8 cellular contexts compared by ENCODE assay signal in genomic region chr6:36874016-36874442, GRCh38. TPM values are rescaled to one million over a fixed set of nuclear protein-coding genes. Genes with fewer than 3 reads are reported as not detected.
A peak's percentile ranks its signal among the peaks of the same experiment; 100 is the strongest.
DNase-seq lines count a peak whose midpoint lies in the region; ATAC-seq, FAIRE-seq and TF ChIP-seq lines count a peak whose summit lies in the region.

No MANE protein-coding gene starts in this region.

- no peaks in the 10 kb centered on the region for H3F3A ChIP-seq in GM23338 (replicated peaks; ENCODE audit: low read depth)

- TF ChIP-seq CTCF in A673 (conservative IDR thresholded peaks at IDR 0.05; ENCODE audit: low read depth, low read length) (no peak), GM23338 (conservative IDR thresholded peaks at IDR 0.05; ENCODE audit: low read depth in 2 of 2) (no peak), ascending aorta (IDR thresholded peaks at IDR 0.05) (no peak), keratinocyte (optimal IDR thresholded peaks at IDR 0.05 in 1 of 3, IDR thresholded peaks at IDR 0.05 in 1 of 3, conservative IDR thresholded peaks at IDR 0.05 in 1 of 3; ENCODE audit: extremely low read depth in 1 of 3, insufficient read depth in 2 of 3, low read length in 3 of 3) (no peak)

- peaks cover 51% of the 10 kb centered on the region for H3K79me2 ChIP-seq in GM23338 (replicated peaks; ENCODE audit: insufficient read depth)
- H3K79me2 ChIP-seq in keratinocyte (ENCODE audit: control insufficient read depth, insufficient read depth, low read length), result peaks cover 25% of the 10 kb centered on the region

- POLR2A ChIA-PET in A673 (lab: Charles Lee; ENCODE audit: low non-redundant PET), result no interaction called here

- H3K27ac Mint-ChIP-seq in GM23338, result peak overlapping the region; percentile 100

- H3K36me3 ChIP-seq in A673 (ENCODE audit: insufficient read depth, low read length, poor library complexity, severe bottlenecking) (peaks cover 18% of the 10 kb centered on the region), GM23338 (ENCODE audit: insufficient read depth) (peaks cover 19% of the 10 kb centered on the region; the same call in 1 of the 2 replicates), ascending aorta (peaks cover 0 to 3% of the 10 kb centered on the region in 2 donors), keratinocyte (ENCODE audit: control insufficient read depth in 2 of 2, extremely low read depth in 1 of 2, insufficient read depth in 2 of 2, low read length in 2 of 2) (peaks cover 4 to 11% of the 10 kb centered on the region in 2 experiments)

- dilution Hi-C loops in keratinocyte (cut with MboI; ENCODE audit: extremely low pct_ligation_motif_present, low sequenced_read_pairs), result no loop called here

- CTCF ChIA-PET in A673 (lab: Charles Lee), result interaction anchor here (1.7 to 3.0 kb wide), 2 partner anchors 11 to 22 kb away, joined by 5 to 12 read pairs; partner anchors contain the start of gene C6orf89

- DNase-seq in A673 (ENCODE audit: low spot score), result no peak
- no peak for DNase-seq in GM23338 (ENCODE audit: low spot score)
- DNase-seq in ascending aorta (ENCODE audit: low spot score in 2 of 2), result no peak
- DNase-seq in keratinocyte (ENCODE audit: low read depth, low spot score), result no peak
- peak; percentile 34 for DNase-seq in superior temporal gyrus (ENCODE audit: extremely low spot score)
- DNase-seq in stimulated activated CD4-positive, alpha-beta T cell treated with anti-CD3 and anti-CD28 coated beads, Interleukin-12 subunit alpha, Interleukin-12 subunit beta, amount 100 ng/mL, for 4 hours, result no peak

- H3K4me3 ChIP-seq in A673 (ENCODE audit: low read depth, low read length, poor library complexity, severe bottlenecking), result peak overlapping the region; percentile 75
- peak overlapping the region; percentile 62 for H3K4me3 ChIP-seq in GM23338
- H3K4me3 ChIP-seq in ascending aorta, result peak overlapping the region; percentile 78 to 86
- H3K4me3 ChIP-seq in keratinocyte (ENCODE audit: control insufficient read depth in 2 of 3, extremely low read depth in 1 of 3, insufficient read depth in 2 of 3, low read depth in 1 of 3, low read length in 3 of 3), result peak overlapping the region; percentile 73 to 95 (median 93)

- H3K36me3 Mint-ChIP-seq in GM23338 (ENCODE audit: low read depth), result peaks cover 31% of the 10 kb centered on the region

- H3K27me3 Mint-ChIP-seq in GM23338 (ENCODE audit: insufficient read depth, low read depth, poor library complexity), result no peaks in the 10 kb centered on the region

- H4K20me1 ChIP-seq in GM23338 (replicated peaks; ENCODE audit: insufficient read depth), result peaks cover 8% of the 10 kb centered on the region; the same call in 1 of the 2 replicates
- no peaks in the 10 kb centered on the region for H4K20me1 ChIP-seq in keratinocyte (ENCODE audit: control insufficient read depth, extremely low read depth, insufficient read depth, low read length)

- no peaks in the 10 kb centered on the region for H3K9me1 ChIP-seq in keratinocyte (ENCODE audit: control insufficient read depth, extremely low read depth, insufficient read depth, low read length)

- H3K9me2 ChIP-seq in GM23338 (ENCODE audit: insufficient read depth), result no peaks in the 10 kb centered on the region

- peaks cover 14% of the 10 kb centered on the region for H3K4me1 ChIP-seq in A673 (ENCODE audit: insufficient read depth, low read length, poor library complexity, severe bottlenecking)
- H3K4me1 ChIP-seq in GM23338 (ENCODE audit: insufficient read depth), result peaks cover 10% of the 10 kb centered on the region
- H3K4me1 ChIP-seq in ascending aorta, result peaks cover 4 to 9% of the 10 kb centered on the region in 2 donors
- peaks cover 19% of the 10 kb centered on the region for H3K4me1 ChIP-seq in keratinocyte (ENCODE audit: control insufficient read depth, extremely low read depth, insufficient read depth, low read length)

- no peak for FAIRE-seq in keratinocyte (lab: Jason Lieb, UNC)

- H3K4me1 Mint-ChIP-seq in GM23338, result peaks cover 11% of the 10 kb centered on the region

- H2AFZ ChIP-seq in GM23338, result peak overlapping the region; percentile 30; the same call in 1 of the 2 replicates
- H2AFZ ChIP-seq in keratinocyte (ENCODE audit: control insufficient read depth, low read length), result peak overlapping the region; percentile 98

- peak overlapping the region; percentile 80 for H3K4me2 ChIP-seq in GM23338
- H3K4me2 ChIP-seq in keratinocyte (ENCODE audit: control insufficient read depth, extremely low read depth, insufficient read depth, low read depth, low read length), result peak overlapping the region; percentile 97

- no peak for ATAC-seq in GM23338
- no peak for ATAC-seq in HG02642 (IDR thresholded peaks at IDR 0.05; ENCODE audit: poor library complexity, unreplicated experiment)
- ATAC-seq in GM21786 (IDR thresholded peaks at IDR 0.05; ENCODE audit: unreplicated experiment), result no peak

- H3K9me3 ChIP-seq in A673 (ENCODE audit: low read depth, low read length, poor library complexity, severe bottlenecking) (no peaks in the 10 kb centered on the region), ascending aorta (no peaks in the 10 kb centered on the region), keratinocyte (ENCODE audit: control insufficient read depth, low read depth, low read length) (no peaks in the 10 kb centered on the region)

- no peaks in the 10 kb centered on the region for H3K27me3 ChIP-seq in A673 (replicated peaks; ENCODE audit: insufficient read depth, low read depth, low read length, poor library complexity)
- H3K27me3 ChIP-seq in GM23338 (ENCODE audit: insufficient read depth), result no peaks in the 10 kb centered on the region
- no peaks in the 10 kb centered on the region for H3K27me3 ChIP-seq in ascending aorta
- H3K27me3 ChIP-seq in keratinocyte (ENCODE audit: control insufficient read depth, extremely low read depth, insufficient read depth, low read length), result no peaks in the 10 kb centered on the region

- intact Hi-C loops in A673 (cut with micrococcal nuclease; ENCODE audit: unreplicated experiment), result no loop called here
- intact Hi-C loops in ascending aorta (cut with DNase I), result loop anchor here (2.0 kb wide), 1 partner anchor 21 kb away; no protein-coding TSS in a partner anchor

- H3K9ac ChIP-seq in keratinocyte (ENCODE audit: control insufficient read depth, extremely low read depth, insufficient read depth, low read length), result peak overlapping the region; percentile 97

- H3K4me3 Mint-ChIP-seq in GM23338, result peak overlapping the region; percentile 96

- H3K9me3 Mint-ChIP-seq in GM23338, result no peaks in the 10 kb centered on the region

- H3K27ac ChIP-seq in A673 (ENCODE audit: low read depth, low read length, poor library complexity, severe bottlenecking) (peak overlapping the region; percentile 97), GM23338 (ENCODE audit: low read depth) (peak overlapping the region; percentile 95), ascending aorta (peak overlapping the region; percentile 91), keratinocyte (ENCODE audit: control insufficient read depth, insufficient read depth, low read length) (peak overlapping the region; percentile 96)

- no TSS peak for BruUV-seq in A673 (replicated peaks; lab: Mats Ljungman, UMichigan)

TF ChIP-seq in GM23338, 12 proteins besides CTCF, POLR2A, EP300 and RAD21 (continues in another document):
- TF ChIP-seq EZH2 (IDR thresholded peaks at IDR 0.05; ENCODE audit: low read depth, unreplicated experiment) (no peak), ZNF331 (CRISPR knock-in tag; IDR thresholded peaks at IDR 0.05; ENCODE audit: low read depth) (no peak), NANOG (IDR thresholded peaks at IDR 0.05; ENCODE audit: borderline replicate concordance) (no peak), POLR2AphosphoS5 (IDR thresholded peaks at IDR 0.05; ENCODE audit: low read depth) (no peak), ZNF114 (CRISPR knock-in tag; IDR thresholded peaks at IDR 0.05) (no peak)

RNA-seq across cellular contexts. Expression of gene PPIL1, which starts 0.6 kb away (rescaled TPM):
- 67.7 and 72.0 TPM in 2 replicates for total RNA-seq in A673 (2021)
- total RNA-seq in GM23338 (2014; rRNA removed; shearing (Covaris generic)), result 79.4 and 82.9 TPM in 2 replicates
- polyA plus RNA-seq in GM23338 (2016; fragmentation: Nextera tagmentation; extraction: Ambion mirVana), result 53.1 and 57.3 TPM in 2 replicates
- 24.2 TPM for total RNA-seq in ascending aorta
- 36.7 to 45.5 TPM (median 42.5 TPM) in 3 replicates for polyA plus RNA-seq in keratinocyte
- 33.5 TPM for polyA plus RNA-seq in keratinocyte (2011; ENCODE audit: low read depth)
- 32.4 and 63.7 TPM in 2 replicates for polyA plus RNA-seq in keratinocyte (2011; cell fraction: cytosol; rRNA removed)
- polyA plus RNA-seq in keratinocyte (2011; cell fraction: nucleus; rRNA removed), result 14.8 and 15.8 TPM in 2 replicates
- polyA plus RNA-seq in keratinocyte (2012; ENCODE audit: low replicate concordance), result 22.2 and 32.8 TPM in 2 replicates
- 21.5 to 54.4 TPM (median 40.1 TPM) in 3 replicates for polyA minus RNA-seq in keratinocyte
- 28.4 TPM for polyA minus RNA-seq in keratinocyte (2011; cell fraction: cytosol; rRNA and poly(A)+ RNA removed)
- polyA minus RNA-seq in keratinocyte (2011; cell fraction: nucleus; rRNA and poly(A)+ RNA removed), result 9.1 and 12.2 TPM in 2 replicates

RNA-seq across cellular contexts. Expression of gene C6orf89, which starts 11.7 kb away (rescaled TPM):
- total RNA-seq in A673 (2021) (22.6 and 27.1 TPM in 2 replicates), ascending aorta (21.6 TPM)
- 7.9 and 8.7 TPM in 2 replicates for total RNA-seq in GM23338 (2014; rRNA removed; shearing (Covaris generic))
- polyA plus RNA-seq in GM23338 (2016; fragmentation: Nextera tagmentation; extraction: Ambion mirVana) (3.6 and 3.7 TPM in 2 replicates), keratinocyte (29.0 to 34.9 TPM (median 31.0 TPM) in 3 replicates)
- 10.6 TPM for polyA plus RNA-seq in keratinocyte (2011; ENCODE audit: low read depth)
- 16.6 and 25.5 TPM in 2 replicates for polyA plus RNA-seq in keratinocyte (2011; cell fraction: cytosol; rRNA removed)
- polyA plus RNA-seq in keratinocyte (2011; cell fraction: nucleus; rRNA removed), result 53.2 and 56.2 TPM in 2 replicates
- 24.2 and 27.1 TPM in 2 replicates for polyA plus RNA-seq in keratinocyte (2012; ENCODE audit: low replicate concordance)
- polyA minus RNA-seq in keratinocyte, result 22.0 to 34.1 TPM (median 30.7 TPM) in 3 replicates
- polyA minus RNA-seq in keratinocyte (2011; cell fraction: cytosol; rRNA and poly(A)+ RNA removed), result 7.5 TPM
- polyA minus RNA-seq in keratinocyte (2011; cell fraction: nucleus; rRNA and poly(A)+ RNA removed), result 21.6 and 42.5 TPM in 2 replicates

RNA-seq across cellular contexts. Expression of gene CPNE5, which starts 34.8 kb away (rescaled TPM):
- total RNA-seq in A673 (2021) (0.13 and 0.48 TPM in 2 replicates), ascending aorta (1.3 TPM)
- 0.12 and 0.14 TPM in 2 replicates for total RNA-seq in GM23338 (2014; rRNA removed; shearing (Covaris generic))
- polyA plus RNA-seq in GM23338 (2016; fragmentation: Nextera tagmentation; extraction: Ambion mirVana) (0.37 and 0.42 TPM in 2 replicates), keratinocyte (0.02 to 0.09 TPM (median 0.05 TPM) in 3 replicates)
- not detected for polyA plus RNA-seq in keratinocyte (2011; ENCODE audit: low read depth)
- polyA plus RNA-seq in keratinocyte (2011; cell fraction: cytosol; rRNA removed), result 0.06 TPM in 1 of 2 replicates, not detected in the other
- polyA plus RNA-seq in keratinocyte (2011; cell fraction: nucleus; rRNA removed), result not detected in 2 replicates
- not detected in 2 replicates for polyA plus RNA-seq in keratinocyte (2012; ENCODE audit: low replicate concordance)
- polyA minus RNA-seq in keratinocyte, result not detected in 3 replicates
- polyA minus RNA-seq in keratinocyte (2011; cell fraction: cytosol; rRNA and poly(A)+ RNA removed), result not detected
- polyA minus RNA-seq in keratinocyte (2011; cell fraction: nucleus; rRNA and poly(A)+ RNA removed), result not detected in 2 replicates
